In genomic region chr11:85627998-85628770, GRCh38 we compare ENCODE assay signal across 8 cellular contexts. TPM values are rescaled to one million over a fixed set of nuclear protein-coding genes. Genes with fewer than 3 reads are reported as not detected.
DNase-seq lines count a peak whose midpoint lies in the region; ATAC-seq and TF ChIP-seq lines count a peak whose summit lies in the region.

TMEM126B (plus strand) TSS chr11:85628593; CDS start chr11:85628608, 15 bp downstream.

- peak within 1 kb of the TSS; percentile 95 for H2AFZ ChIP-seq in GM23338

- peaks cover 21% of the 10 kb centered on the region for H3K4me1 Mint-ChIP-seq in GM23338
- peaks cover 26 to 51% (median 49%) of the 10 kb centered on the region in 4 donors for H3K4me1 Mint-ChIP-seq in naive thymus-derived CD8-positive, alpha-beta T cell

- H3K9me3 Mint-ChIP-seq in GM23338, result no peaks in the 10 kb centered on the region; the same call in 2 of the 3 replicates
- no peaks in the 10 kb centered on the region for H3K9me3 Mint-ChIP-seq in naive thymus-derived CD8-positive, alpha-beta T cell

- H3K27ac Mint-ChIP-seq in GM23338, result peak within 1 kb of the TSS; percentile 96
- peak within 1 kb of the TSS; percentile 91 to 99 (median 96) for H3K27ac Mint-ChIP-seq in naive thymus-derived CD8-positive, alpha-beta T cell

- H3K36me3 Mint-ChIP-seq in GM23338 (ENCODE audit: low read depth), result peaks cover 20% of the 10 kb centered on the region; the same call in 2 of the 3 replicates
- peaks cover 0 to 19% (median 3%) of the 10 kb centered on the region in 3 donors for H3K36me3 Mint-ChIP-seq in naive thymus-derived CD8-positive, alpha-beta T cell

- no peaks in the 10 kb centered on the region for H4K20me1 ChIP-seq in DOHH2 (ENCODE audit: control insufficient read depth, insufficient read depth, low read depth, low read length)
- no peaks in the 10 kb centered on the region; the same call in 1 of the 2 replicates for H4K20me1 ChIP-seq in GM23338 (replicated peaks; ENCODE audit: insufficient read depth)

- TF ChIP-seq CTCF in DOHH2 (IDR thresholded peaks at IDR 0.05; ENCODE audit: low read depth, low read length, poor library complexity, severe bottlenecking), result no peak
- TF ChIP-seq CTCF in GM23338 (conservative IDR thresholded peaks at IDR 0.05; ENCODE audit: low read depth in 2 of 2), result no peak

- H3K4me3 ChIP-seq in DOHH2 (ENCODE audit: low read length) (peak within 1 kb of the TSS; percentile 97), GM23338 (peak within 1 kb of the TSS; percentile 71)

- H3F3A ChIP-seq in DOHH2 (ENCODE audit: control insufficient read depth, insufficient read depth) (peaks cover 4% of the 10 kb centered on the region; the same call in 1 of the 2 replicates), GM23338 (replicated peaks; ENCODE audit: low read depth) (peaks cover 9% of the 10 kb centered on the region; the same call in 1 of the 2 replicates)

- H3K27ac ChIP-seq in DOHH2 (ENCODE audit: low read depth, low read length) (peak within 1 kb of the TSS; percentile 41), GM23338 (ENCODE audit: low read depth) (peak within 1 kb of the TSS; percentile 88)

- peak within 1 kb of the TSS; percentile 93 for H3K4me3 Mint-ChIP-seq in GM23338
- peak within 1 kb of the TSS; percentile 89 to 100 (median 96) for H3K4me3 Mint-ChIP-seq in naive thymus-derived CD8-positive, alpha-beta T cell

- H3K27me3 ChIP-seq in DOHH2 (ENCODE audit: control insufficient read depth, low read length) (no peaks in the 10 kb centered on the region), GM23338 (ENCODE audit: insufficient read depth) (no peaks in the 10 kb centered on the region)

- peak; percentile 98 for ATAC-seq in GM23338
- peak; percentile 96 to 97 for ATAC-seq in naive thymus-derived CD8-positive, alpha-beta T cell

- POLR2A ChIA-PET in naive thymus-derived CD8-positive, alpha-beta T cell (lab: Charles Lee), result interaction anchor here (0.7 to 5.2 kb wide), 9 partner anchors 9 to 619 kb away, joined by 3 to 43 read pairs (median 9); partner anchors contain the start of genes CCDC83, CREBZF, EED and PICALM

- DNase-seq in GM23338 (ENCODE audit: low spot score) (peak; percentile 100), LHCN-M2 (ENCODE audit: low read depth) (peak; percentile 97), RPMI8226 (peak; percentile 98), fibroblast of gingiva (ENCODE audit: low read depth) (peak; percentile 96)
- DNase-seq in activated T-helper 1 cell treated with anti-CD3 and anti-CD28 coated beads, Interleukin-2, amount 50 U/mL, for 16 hours (ENCODE audit: low read depth in 1 of 2, low spot score in 1 of 2), result peak; percentile 89 to 93
- DNase-seq in naive thymus-derived CD8-positive, alpha-beta T cell, result peak; percentile 88 to 96 (median 94)
- peak; percentile 91 to 94 (median 92) for DNase-seq in stimulated activated naive CD4-positive, alpha-beta T cell (lab: John Stamatoyannopoulos, UW)

- H3K4me2 ChIP-seq in DOHH2 (ENCODE audit: low read length), result peak within 1 kb of the TSS; percentile 93
- peak within 1 kb of the TSS; percentile 94 for H3K4me2 ChIP-seq in GM23338

- H3K36me3 ChIP-seq in DOHH2 (ENCODE audit: control insufficient read depth, low read length) (peaks cover 19% of the 10 kb centered on the region), GM23338 (ENCODE audit: insufficient read depth) (peaks cover 17% of the 10 kb centered on the region; the same call in 1 of the 2 replicates)

- H3K79me2 ChIP-seq in DOHH2 (ENCODE audit: control insufficient read depth, low read length) (peaks cover 44% of the 10 kb centered on the region), GM23338 (replicated peaks; ENCODE audit: insufficient read depth) (peaks cover 47% of the 10 kb centered on the region)

- H3K4me1 ChIP-seq in DOHH2 (ENCODE audit: control insufficient read depth, low read length) (peaks cover 31% of the 10 kb centered on the region), GM23338 (ENCODE audit: insufficient read depth) (peaks cover 17% of the 10 kb centered on the region; the same call in 1 of the 2 replicates)

- H3K9me3 ChIP-seq in DOHH2 (ENCODE audit: control insufficient read depth, insufficient read depth, low read length), result no peaks in the 10 kb centered on the region

- no peaks in the 10 kb centered on the region for H3K27me3 Mint-ChIP-seq in GM23338 (ENCODE audit: insufficient read depth, low read depth, poor library complexity)
- peaks cover 0 to 2% (median 0%) of the 10 kb centered on the region in 5 donors for H3K27me3 Mint-ChIP-seq in naive thymus-derived CD8-positive, alpha-beta T cell

- H3K9me2 ChIP-seq in DOHH2 (replicated peaks; ENCODE audit: control insufficient read depth, low read length) (no peaks in the 10 kb centered on the region), GM23338 (ENCODE audit: insufficient read depth) (no peaks in the 10 kb centered on the region)

TF ChIP-seq in GM23338, 12 proteins besides CTCF, POLR2A, EP300 and RAD21 (continues in another document):
- TF ChIP-seq NANOG (IDR thresholded peaks at IDR 0.05; ENCODE audit: borderline replicate concordance) (no peak), ZNF331 (CRISPR knock-in tag; IDR thresholded peaks at IDR 0.05; ENCODE audit: low read depth) (no peak), ETS1 (IDR thresholded peaks at IDR 0.05) (peak; percentile 60; the same call in 1 of the 2 replicates), POLR2AphosphoS5 (IDR thresholded peaks at IDR 0.05; ENCODE audit: low read depth) (peak; percentile 99), ZNF114 (CRISPR knock-in tag; IDR thresholded peaks at IDR 0.05) (no peak), CREB1 (CRISPR knock-in tag; IDR thresholded peaks at IDR 0.05; ENCODE audit: low read depth) (0 out of 2 replicates have a peak, but pooled peaks have one; percentile 23)

RNA-seq across cellular contexts. Expression of gene TMEM126B, which starts in this region (rescaled TPM):
- total RNA-seq in GM23338 (2014; rRNA removed; shearing (Covaris generic)), result 93.0 and 96.1 TPM in 2 replicates
- polyA plus RNA-seq in GM23338 (2016; fragmentation: Nextera tagmentation; extraction: Ambion mirVana), result 169 and 176 TPM in 2 replicates
- 66.9 and 86.6 TPM in 2 replicates for total RNA-seq in LHCN-M2 (2014; rRNA removed)
- polyA plus RNA-seq in LHCN-M2 (2012), result 50.8 TPM
- 10 to 100 TPM; 47.2 to 47.9 TPM for total RNA-seq in naive thymus-derived CD8-positive, alpha-beta T cell
- polyA plus RNA-seq in naive thymus-derived CD8-positive, alpha-beta T cell, result 10 to 100 TPM; 51.1 to 64.3 (median 56.6) TPM

Comparison
In these comparisons a context has a peak if more than half of its experiments do, and no peak if none do; other contexts are left out.
1. Peak in every context shown above with its lines: DNase-seq, ATAC-seq, H3K4me3 ChIP-seq and H3K27ac ChIP-seq.